Comparison of ENCODE assay signal across 22 cellular contexts in the genomic region with DNA sequence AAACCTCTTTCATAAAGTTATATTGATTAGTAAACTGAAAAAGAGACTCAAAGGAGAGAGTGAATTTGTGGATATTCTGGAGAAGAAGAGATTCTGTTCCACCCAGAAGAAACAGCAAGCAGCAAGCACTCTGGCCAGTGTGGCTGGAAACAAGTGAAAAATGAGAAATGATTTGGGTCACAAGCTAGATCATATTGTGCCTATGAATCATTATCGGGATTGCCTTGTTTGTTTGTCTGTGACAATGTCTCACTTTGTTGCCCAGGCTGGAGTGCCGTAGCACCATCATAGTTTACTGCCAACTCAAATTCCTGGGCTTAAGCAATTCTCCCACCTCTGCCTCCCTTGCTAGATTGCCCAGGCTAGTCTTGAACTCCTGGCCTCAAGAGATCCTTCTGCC.
A peak's percentile ranks its signal among the peaks of the same experiment; 100 is the strongest.
DNase-seq lines count a peak whose midpoint lies in the region; ATAC-seq, FAIRE-seq and TF ChIP-seq lines count a peak whose summit lies in the region.
"Had no signal": no experiment of that assay in that cellular context is flagged by ENCODE, and none has a peak within 500 bp of the region (broad histone marks: within the 10 kb centered on the region; RNA-seq: fewer than 3 reads in every experiment).

No MANE protein-coding gene starts in this region.

- no peak for TF ChIP-seq POLR2A in testis (IDR thresholded peaks at IDR 0.05)

- TF ChIP-seq CTCF in liver (IDR thresholded peaks at IDR 0.05; ENCODE audit: low read depth, low read length, missing input control) (no peak), testis (IDR thresholded peaks at IDR 0.05) (no peak)

- H3K27ac ChIP-seq in liver (ENCODE audit: low read depth in 1 of 2, low read length in 2 of 2) (peak overlapping the region; percentile 54 to 82), testis (no peak overlapping the region)
- H3K27ac ChIP-seq: BLaER1, C4-2B had no signal

- H3K4me3 ChIP-seq in liver (ENCODE audit: low read depth in 1 of 3, low read length in 3 of 3) = no peak overlapping the region
- no peak overlapping the region for H3K4me3 ChIP-seq in testis
- H3K4me3 ChIP-seq: BLaER1, HAP-1 had no signal

- H3K9ac ChIP-seq in liver (ENCODE audit: low read depth in 1 of 2, low read length in 2 of 2) = no peak overlapping the region
- H3K9ac ChIP-seq: BLaER1 had no signal

- H3K36me3 ChIP-seq in liver (ENCODE audit: control insufficient read depth in 4 of 4, insufficient read depth in 3 of 4, low read depth in 1 of 4, low read length in 3 of 4) (no peaks in the 10 kb centered on the region), testis (ENCODE audit: low read depth, missing control alignments) (no peaks in the 10 kb centered on the region)
- H3K36me3 ChIP-seq: BLaER1, HAP-1 had no signal

- FAIRE-seq in HTR-8/SVneo (lab: Jason Lieb, UNC) = peak; percentile 28
- peak; percentile 71 for FAIRE-seq in urothelium cell line (lab: Jason Lieb, UNC)
- FAIRE-seq: GM12891, GM19239, H54 had no signal

- H3K9me3 ChIP-seq in liver (ENCODE audit: control insufficient read depth in 4 of 4, low read length in 3 of 4) (no peaks in the 10 kb centered on the region), testis (no peaks in the 10 kb centered on the region)
- H3K9me3 ChIP-seq: BLaER1, Caco-2, HAP-1 had no signal

- TF ChIP-seq RAD21 in liver (IDR thresholded peaks at IDR 0.05) = peak; percentile 23 to 36

- H3K4me1 ChIP-seq in liver (ENCODE audit: control insufficient read depth in 4 of 4, insufficient read depth in 4 of 4, low read length in 3 of 4) = peaks cover 0 to 11% (median 3%) of the 10 kb centered on the region in 4 donors
- no peaks in the 10 kb centered on the region for H3K4me1 ChIP-seq in testis
- H3K4me1 ChIP-seq: BLaER1, HAP-1 had no signal

- no peaks in the 10 kb centered on the region for H3K27me3 ChIP-seq in liver (ENCODE audit: control insufficient read depth in 4 of 4, insufficient read depth in 4 of 4, low read length in 3 of 4)
- H3K27me3 ChIP-seq in testis = no peaks in the 10 kb centered on the region
- H3K27me3 ChIP-seq: BLaER1 had no signal

- intact Hi-C loops in testis (cut with DNase I; ENCODE audit: low total_unique reads) = no loop called here

- 31% methylated on average over 2 of the region's 2 CpGs for WGBS in liver
- 76 to 80% methylated on average over 2 of the region's 2 CpGs for WGBS in testis, 2 donors

- ATAC-seq in GM21528 (IDR thresholded peaks at IDR 0.05; ENCODE audit: low FRiP score, unreplicated experiment) = no peak
- ATAC-seq: CD8-positive, alpha-beta T cell had no signal

- no peak for DNase-seq in HTR-8/SVneo (ENCODE audit: insufficient read length, low spot score)
- DNase-seq in foreskin melanocyte = peak; percentile 8
- DNase-seq in urothelium cell line (ENCODE audit: low spot score) = no peak
- no peak for DNase-seq in testis
- no peak for DNase-seq in ureter (ENCODE audit: low spot score)
- no peak for DNase-seq in RPMI8226
- DNase-seq: Caco-2; CD4-positive, CD25-positive, alpha-beta regulatory T cell; CD8-positive, alpha-beta T cell; DMS153; EL; GDM1; GOT3; HFFc6 had no signal

TF ChIP-seq in liver, 16 proteins besides CTCF, POLR2A, EP300 and RAD21:
- TF ChIP-seq EGR1 (IDR thresholded peaks at IDR 0.05; ENCODE audit: low read depth in 2 of 2) = no peak
- TF ChIP-seq, protein P1, sequence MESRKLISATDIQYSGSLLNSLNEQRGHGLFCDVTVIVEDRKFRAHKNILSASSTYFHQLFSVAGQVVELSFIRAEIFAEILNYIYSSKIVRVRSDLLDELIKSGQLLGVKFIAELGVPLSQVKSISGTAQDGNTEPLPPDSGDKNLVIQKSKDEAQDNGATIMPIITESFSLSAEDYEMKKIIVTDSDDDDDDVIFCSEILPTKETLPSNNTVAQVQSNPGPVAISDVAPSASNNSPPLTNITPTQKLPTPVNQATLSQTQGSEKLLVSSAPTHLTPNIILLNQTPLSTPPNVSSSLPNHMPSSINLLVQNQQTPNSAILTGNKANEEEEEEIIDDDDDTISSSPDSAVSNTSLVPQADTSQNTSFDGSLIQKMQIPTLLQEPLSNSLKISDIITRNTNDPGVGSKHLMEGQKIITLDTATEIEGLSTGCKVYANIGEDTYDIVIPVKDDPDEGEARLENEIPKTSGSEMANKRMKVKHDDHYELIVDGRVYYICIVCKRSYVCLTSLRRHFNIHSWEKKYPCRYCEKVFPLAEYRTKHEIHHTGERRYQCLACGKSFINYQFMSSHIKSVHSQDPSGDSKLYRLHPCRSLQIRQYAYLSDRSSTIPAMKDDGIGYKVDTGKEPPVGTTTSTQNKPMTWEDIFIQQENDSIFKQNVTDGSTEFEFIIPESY (IDR thresholded peaks at IDR 0.05) = no peak
- TF ChIP-seq TAF1 (conservative IDR thresholded peaks at IDR 0.05) = peak; percentile 52
- peak in 1 of 2 donors; percentile 48 for TF ChIP-seq RXRA (IDR thresholded peaks at IDR 0.05)
- no peak for TF ChIP-seq GABPA (IDR thresholded peaks at IDR 0.05 in 1 of 2, conservative IDR thresholded peaks at IDR 0.05 in 1 of 2)
- TF ChIP-seq, protein P2, sequence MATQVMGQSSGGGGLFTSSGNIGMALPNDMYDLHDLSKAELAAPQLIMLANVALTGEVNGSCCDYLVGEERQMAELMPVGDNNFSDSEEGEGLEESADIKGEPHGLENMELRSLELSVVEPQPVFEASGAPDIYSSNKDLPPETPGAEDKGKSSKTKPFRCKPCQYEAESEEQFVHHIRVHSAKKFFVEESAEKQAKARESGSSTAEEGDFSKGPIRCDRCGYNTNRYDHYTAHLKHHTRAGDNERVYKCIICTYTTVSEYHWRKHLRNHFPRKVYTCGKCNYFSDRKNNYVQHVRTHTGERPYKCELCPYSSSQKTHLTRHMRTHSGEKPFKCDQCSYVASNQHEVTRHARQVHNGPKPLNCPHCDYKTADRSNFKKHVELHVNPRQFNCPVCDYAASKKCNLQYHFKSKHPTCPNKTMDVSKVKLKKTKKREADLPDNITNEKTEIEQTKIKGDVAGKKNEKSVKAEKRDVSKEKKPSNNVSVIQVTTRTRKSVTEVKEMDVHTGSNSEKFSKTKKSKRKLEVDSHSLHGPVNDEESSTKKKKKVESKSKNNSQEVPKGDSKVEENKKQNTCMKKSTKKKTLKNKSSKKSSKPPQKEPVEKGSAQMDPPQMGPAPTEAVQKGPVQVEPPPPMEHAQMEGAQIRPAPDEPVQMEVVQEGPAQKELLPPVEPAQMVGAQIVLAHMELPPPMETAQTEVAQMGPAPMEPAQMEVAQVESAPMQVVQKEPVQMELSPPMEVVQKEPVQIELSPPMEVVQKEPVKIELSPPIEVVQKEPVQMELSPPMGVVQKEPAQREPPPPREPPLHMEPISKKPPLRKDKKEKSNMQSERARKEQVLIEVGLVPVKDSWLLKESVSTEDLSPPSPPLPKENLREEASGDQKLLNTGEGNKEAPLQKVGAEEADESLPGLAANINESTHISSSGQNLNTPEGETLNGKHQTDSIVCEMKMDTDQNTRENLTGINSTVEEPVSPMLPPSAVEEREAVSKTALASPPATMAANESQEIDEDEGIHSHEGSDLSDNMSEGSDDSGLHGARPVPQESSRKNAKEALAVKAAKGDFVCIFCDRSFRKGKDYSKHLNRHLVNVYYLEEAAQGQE (IDR thresholded peaks at IDR 0.05) = peak; percentile 51
- TF ChIP-seq, protein P3, sequence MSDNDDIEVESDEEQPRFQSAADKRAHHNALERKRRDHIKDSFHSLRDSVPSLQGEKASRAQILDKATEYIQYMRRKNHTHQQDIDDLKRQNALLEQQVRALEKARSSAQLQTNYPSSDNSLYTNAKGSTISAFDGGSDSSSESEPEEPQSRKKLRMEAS (IDR thresholded peaks at IDR 0.05) = no peak
- TF ChIP-seq JUND (IDR thresholded peaks at IDR 0.05) = peak in 1 of 2 donors; percentile 58
- TF ChIP-seq, protein P4, sequence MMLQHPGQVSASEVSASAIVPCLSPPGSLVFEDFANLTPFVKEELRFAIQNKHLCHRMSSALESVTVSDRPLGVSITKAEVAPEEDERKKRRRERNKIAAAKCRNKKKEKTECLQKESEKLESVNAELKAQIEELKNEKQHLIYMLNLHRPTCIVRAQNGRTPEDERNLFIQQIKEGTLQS (IDR thresholded peaks at IDR 0.05) = no peak
- no peak for TF ChIP-seq FOXA2 (IDR thresholded peaks at IDR 0.05)
- TF ChIP-seq YY1 (IDR thresholded peaks at IDR 0.05) = peak; percentile 42
- peak; percentile 34 for TF ChIP-seq SP1 (IDR thresholded peaks at IDR 0.05)
- TF ChIP-seq HNF4G (IDR thresholded peaks at IDR 0.05) = no peak
- no peak for TF ChIP-seq NR2F2 (IDR thresholded peaks at IDR 0.05)
- peak; percentile 19 for TF ChIP-seq FOXA1 (IDR thresholded peaks at IDR 0.05)
- peak; percentile 12 to 40 for TF ChIP-seq HNF4A (conservative IDR thresholded peaks at IDR 0.05)

Comparison
In these comparisons a context has a peak if more than half of its experiments do, and no peak if none do; other contexts are left out.
1. H3K27ac ChIP-seq: peak in liver (2 of 2); none in testis (0 of 2).